In the genomic region with DNA sequence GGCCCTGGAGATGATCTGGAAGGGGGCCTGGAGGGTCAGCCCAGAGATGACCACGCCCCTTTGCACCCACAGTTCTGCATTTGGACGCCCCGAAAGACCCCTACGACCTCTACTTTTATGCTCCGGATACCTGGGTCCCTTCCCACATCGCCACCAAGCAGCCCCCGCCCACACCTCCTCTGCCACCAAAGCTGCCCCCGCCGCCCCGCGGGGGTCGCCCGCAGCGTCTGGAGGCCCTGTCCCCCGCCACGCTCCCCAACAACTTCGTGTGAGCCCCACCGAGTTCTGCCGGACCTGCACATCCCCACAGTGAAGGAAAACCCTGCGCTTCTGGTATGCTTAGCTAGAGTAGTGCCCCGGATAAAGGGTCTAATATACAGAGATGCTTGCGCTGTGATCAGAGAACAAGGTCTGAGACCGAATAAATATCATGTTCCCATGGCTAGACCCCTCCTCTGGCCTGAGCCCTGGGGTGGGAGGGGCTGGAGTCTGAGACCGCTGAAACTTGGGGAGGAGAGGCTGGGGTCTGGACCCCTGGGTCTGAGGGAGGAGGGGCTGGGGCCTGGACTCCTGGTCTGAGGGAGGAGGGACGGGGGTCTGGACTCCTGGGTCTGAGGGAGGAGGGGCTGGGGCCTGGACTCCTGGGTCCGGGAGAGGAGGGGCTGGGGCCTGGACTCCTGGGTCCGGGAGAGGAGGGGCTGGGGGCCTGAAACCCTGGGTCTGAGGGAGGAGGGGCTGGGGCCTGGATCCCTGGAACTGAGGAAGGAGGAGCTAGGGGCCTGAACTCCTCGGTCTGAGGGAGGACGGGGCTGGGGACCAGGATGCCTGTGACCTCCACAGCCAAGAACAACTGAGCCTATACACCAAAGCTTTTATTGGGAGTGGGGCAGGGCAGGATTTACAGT, we compare ENCODE assay signal across 13 cellular contexts. TPM values are rescaled to one million over a fixed set of nuclear protein-coding genes. Genes with fewer than 3 reads are reported as not detected.
DNase-seq lines count a peak whose midpoint lies in the region; ATAC-seq and TF ChIP-seq lines count a peak whose summit lies in the region.
"Had no signal": no experiment of that assay in that cellular context is flagged by ENCODE, and none has a peak within 500 bp of the region (broad histone marks: within the 10 kb centered on the region; RNA-seq: fewer than 3 reads in every experiment).

No MANE protein-coding gene starts in this region.

- ATAC-seq in PC-3: no peak
- no peak for ATAC-seq in GM18505 (IDR thresholded peaks at IDR 0.05; ENCODE audit: unreplicated experiment)

- no peaks in the 10 kb centered on the region for H3K9me2 ChIP-seq in PC-3 (replicated peaks; ENCODE audit: low read length)

- peaks cover 54% of the 10 kb centered on the region for H3K4me1 Mint-ChIP-seq in activated naive CD4-positive, alpha-beta T cell treated with anti-CD3 and anti-CD28 coated beads, Interleukin-2, amount 50 U/mL, for 24 hours
- peaks cover 71% of the 10 kb centered on the region for H3K4me1 Mint-ChIP-seq in activated naive CD4-positive, alpha-beta T cell treated with anti-CD3 and anti-CD28 coated beads, Interleukin-2, amount 10 ng/mL, durations not matched to agents 7 days and 5 days
- peaks cover 11% of the 10 kb centered on the region for H3K4me1 Mint-ChIP-seq in progenitor cell of endocrine pancreas (ENCODE audit: low read depth)

- no peaks in the 10 kb centered on the region for H3F3A ChIP-seq in PC-3 (ENCODE audit: low read length, unreplicated experiment)

- H3K79me2 ChIP-seq in PC-3 (ENCODE audit: low read length): no peaks in the 10 kb centered on the region

- H3K36me3 Mint-ChIP-seq in activated naive CD4-positive, alpha-beta T cell treated with anti-CD3 and anti-CD28 coated beads, Interleukin-2, amount 50 U/mL, for 24 hours: peaks cover 2% of the 10 kb centered on the region
- peaks cover 2% of the 10 kb centered on the region for H3K36me3 Mint-ChIP-seq in activated naive CD4-positive, alpha-beta T cell treated with anti-CD3 and anti-CD28 coated beads, Interleukin-2, amount 10 ng/mL, durations not matched to agents 7 days and 5 days
- no peaks in the 10 kb centered on the region for H3K36me3 Mint-ChIP-seq in progenitor cell of endocrine pancreas (ENCODE audit: insufficient read depth)

- intact Hi-C loops in PC-3 (cut with micrococcal nuclease): no loop called here

- H3K4me3 ChIP-seq in PC-3 (ENCODE audit: low read length) (peak overlapping the region; percentile 55), iPS DF 6.9 (ENCODE audit: low read length) (peak overlapping the region; percentile 41; the same call in 1 of the 2 replicates)

- TF ChIP-seq POLR2A in GM18505 (IDR thresholded peaks at IDR 0.05; ENCODE audit: borderline replicate concordance, extremely low read depth, insufficient read depth, insufficient read length): no peak

- 0 out of 2 replicates have a peak, but pooled peaks cover 8% of the 10 kb centered on the region for H3K4me1 ChIP-seq in PC-3 (ENCODE audit: insufficient read depth, low read length)
- peaks cover 15% of the 10 kb centered on the region for H3K4me1 ChIP-seq in iPS DF 6.9 (ENCODE audit: control insufficient read depth, insufficient read depth, low read length)

- peak overlapping the region; percentile 87 for H3K4me2 ChIP-seq in PC-3 (ENCODE audit: low read length)

- no peaks in the 10 kb centered on the region for H3K9me3 Mint-ChIP-seq in activated naive CD4-positive, alpha-beta T cell treated with anti-CD3 and anti-CD28 coated beads, Interleukin-2, amount 50 U/mL, for 24 hours
- no peaks in the 10 kb centered on the region for H3K9me3 Mint-ChIP-seq in activated naive CD4-positive, alpha-beta T cell treated with anti-CD3 and anti-CD28 coated beads, Interleukin-2, amount 10 ng/mL, durations not matched to agents 7 days and 5 days
- H3K9me3 Mint-ChIP-seq in progenitor cell of endocrine pancreas (ENCODE audit: low read depth): no peaks in the 10 kb centered on the region
- H3K9me3 Mint-ChIP-seq: activated CD4-positive, alpha-beta memory T cell treated with anti-CD3 and anti-CD28 coated beads, Interleukin-2, amount 10 ng/mL, durations not matched to agents 7 days and 5 days had no signal

- POLR2A ChIA-PET in PC-3 (lab: Charles Lee; ENCODE audit: unreplicated experiment): no interaction called here

- no peaks in the 10 kb centered on the region for H4K20me1 ChIP-seq in PC-3 (ENCODE audit: low read length)

- no peak overlapping the region for H3K9ac ChIP-seq in PC-3 (ENCODE audit: low read length)

- CTCF ChIA-PET in activated naive CD4-positive, alpha-beta T cell treated with anti-CD3 and anti-CD28 coated beads, Interleukin-2, amount 10 ng/mL, durations not matched to agents 7 days and 5 days (lab: Charles Lee): interaction anchor here (1.2 to 2.4 kb wide), 5 partner anchors 10 to 37 kb away, joined by 3 to 10 read pairs (median 4); no protein-coding TSS in a partner anchor
- CTCF ChIA-PET in PC-3 (lab: Charles Lee): no interaction called here

- H2AFZ ChIP-seq in PC-3 (ENCODE audit: low read length): peak overlapping the region; percentile 85

- peaks cover 51% of the 10 kb centered on the region for H3K27me3 ChIP-seq in PC-3 (ENCODE audit: low read length)
- peaks cover 9% of the 10 kb centered on the region; the same call in 1 of the 2 replicates for H3K27me3 ChIP-seq in iPS DF 6.9 (ENCODE audit: control insufficient read depth, insufficient read depth, low read length)

- H3K27ac ChIP-seq in PC-3 (ENCODE audit: low read length) (no peak overlapping the region), iPS DF 6.9 (ENCODE audit: low read length) (no peak overlapping the region)

- no peak overlapping the region for H3K27ac Mint-ChIP-seq in activated naive CD4-positive, alpha-beta T cell treated with anti-CD3 and anti-CD28 coated beads, Interleukin-2, amount 50 U/mL, for 24 hours
- no peak overlapping the region for H3K27ac Mint-ChIP-seq in activated naive CD4-positive, alpha-beta T cell treated with anti-CD3 and anti-CD28 coated beads, Interleukin-2, amount 10 ng/mL, durations not matched to agents 7 days and 5 days
- no peak overlapping the region for H3K27ac Mint-ChIP-seq in progenitor cell of endocrine pancreas
- H3K27ac Mint-ChIP-seq: activated CD4-positive, alpha-beta memory T cell treated with anti-CD3 and anti-CD28 coated beads, Interleukin-2, amount 10 ng/mL, durations not matched to agents 7 days and 5 days had no signal

- no peaks in the 10 kb centered on the region for H3K36me3 ChIP-seq in PC-3 (ENCODE audit: low read depth, low read length)
- H3K36me3 ChIP-seq in iPS DF 6.9 (ENCODE audit: control insufficient read depth, insufficient read depth, low read length): no peaks in the 10 kb centered on the region

- WGBS in iPS DF 6.9 (ENCODE audit: insufficient coverage, insufficient read length): no CpG with 5 or more reads among the region's 29 CpGs

- DNase-seq in activated naive CD4-positive, alpha-beta T cell treated with anti-CD3 and anti-CD28 coated beads, Interleukin-2, amount 10 ng/mL, durations not matched to agents 7 days and 5 days: no peak
- DNase-seq in PC-3 (no peak), iPS DF 6.9 (ENCODE audit: low read depth, low spot score) (no peak), progenitor cell of endocrine pancreas (ENCODE audit: low spot score, unreplicated experiment) (no peak), NCI-H526 (lab: John Stamatoyannopoulos, UW) (no peak), NCI-H128 (lab: John Stamatoyannopoulos, UW; ENCODE audit: unreplicated experiment) (no peak)
- DNase-seq: NCI-H1092, NCI-H446 had no signal

- BruUV-seq in PC-3 (replicated peaks; lab: Mats Ljungman, UMichigan): no TSS peak

- H3K9me3 ChIP-seq in PC-3 (ENCODE audit: low read length) (no peaks in the 10 kb centered on the region), iPS DF 6.9 (ENCODE audit: control insufficient read depth, insufficient read depth, low read length) (no peaks in the 10 kb centered on the region)

- no peak for TF ChIP-seq CTCF in PC-3 (conservative IDR thresholded peaks at IDR 0.05; ENCODE audit: low read depth, low read length)
- no peak for TF ChIP-seq CTCF in progenitor cell of endocrine pancreas (IDR thresholded peaks at IDR 0.05; ENCODE audit: unreplicated experiment)

- H3K27me3 Mint-ChIP-seq in activated naive CD4-positive, alpha-beta T cell treated with anti-CD3 and anti-CD28 coated beads, Interleukin-2, amount 50 U/mL, for 24 hours: peaks cover 66% of the 10 kb centered on the region
- H3K27me3 Mint-ChIP-seq in activated naive CD4-positive, alpha-beta T cell treated with anti-CD3 and anti-CD28 coated beads, Interleukin-2, amount 10 ng/mL, durations not matched to agents 7 days and 5 days: peaks cover 100% of the 10 kb centered on the region
- H3K27me3 Mint-ChIP-seq in progenitor cell of endocrine pancreas: peaks cover 91% of the 10 kb centered on the region

- peak overlapping the region; percentile 65 for H3K4me3 Mint-ChIP-seq in activated naive CD4-positive, alpha-beta T cell treated with anti-CD3 and anti-CD28 coated beads, Interleukin-2, amount 50 U/mL, for 24 hours
- H3K4me3 Mint-ChIP-seq in activated naive CD4-positive, alpha-beta T cell treated with anti-CD3 and anti-CD28 coated beads, Interleukin-2, amount 10 ng/mL, durations not matched to agents 7 days and 5 days: no peak overlapping the region
- H3K4me3 Mint-ChIP-seq in progenitor cell of endocrine pancreas (ENCODE audit: low read depth): peak overlapping the region; percentile 39

RNA-seq across cellular contexts. Expression of gene GFY, which starts 3.6 kb away (rescaled TPM):
- total RNA-seq in PC-3 (2014; rRNA removed): not detected in 2 replicates
- total RNA-seq in progenitor cell of endocrine pancreas: not detected in 2 replicates
- total RNA-seq: activated CD4-positive, alpha-beta memory T cell treated with anti-CD3 and anti-CD28 coated beads, Interleukin-2, amount 10 ng/mL, durations not matched to agents 7 days and 5 days; omental fat pad; T-helper 2 cell treated with Interferon-gamma antibody and Interleukin-4, amounts not matched to agents 100 ng/mL and 5 ng/mL, for 36 hours had no signal

RNA-seq across cellular contexts. Expression of gene PTH2, which starts 5.6 kb away (rescaled TPM):
- total RNA-seq in PC-3 (2014; rRNA removed) (not detected in 2 replicates), progenitor cell of endocrine pancreas (not detected in 2 replicates)
- total RNA-seq: activated CD4-positive, alpha-beta memory T cell treated with anti-CD3 and anti-CD28 coated beads, Interleukin-2, amount 10 ng/mL, durations not matched to agents 7 days and 5 days; omental fat pad; T-helper 2 cell treated with Interferon-gamma antibody and Interleukin-4, amounts not matched to agents 100 ng/mL and 5 ng/mL, for 36 hours had no signal

RNA-seq across cellular contexts. Expression of gene SLC17A7, which starts 12.5 kb away (rescaled TPM):
- total RNA-seq in PC-3 (2014; rRNA removed): 0.11 TPM in 1 of 2 replicates, not detected in the other
- total RNA-seq in progenitor cell of endocrine pancreas: 0.29 TPM in 2 replicates

RNA-seq across cellular contexts. Expression of gene PIH1D1, which starts 22.8 kb away (rescaled TPM):
- 171 and 200 TPM in 2 replicates for total RNA-seq in PC-3 (2014; rRNA removed)
- 125 TPM in 2 replicates for total RNA-seq in progenitor cell of endocrine pancreas

RNA-seq across cellular contexts. Expression of gene ALDH16A1, which starts 24.2 kb away (rescaled TPM):
- total RNA-seq in PC-3 (2014; rRNA removed) (not detected in 2 replicates), progenitor cell of endocrine pancreas (44.2 and 46.0 TPM in 2 replicates)
